ENCODE assay signal across 10 cellular contexts in the genomic region with DNA sequence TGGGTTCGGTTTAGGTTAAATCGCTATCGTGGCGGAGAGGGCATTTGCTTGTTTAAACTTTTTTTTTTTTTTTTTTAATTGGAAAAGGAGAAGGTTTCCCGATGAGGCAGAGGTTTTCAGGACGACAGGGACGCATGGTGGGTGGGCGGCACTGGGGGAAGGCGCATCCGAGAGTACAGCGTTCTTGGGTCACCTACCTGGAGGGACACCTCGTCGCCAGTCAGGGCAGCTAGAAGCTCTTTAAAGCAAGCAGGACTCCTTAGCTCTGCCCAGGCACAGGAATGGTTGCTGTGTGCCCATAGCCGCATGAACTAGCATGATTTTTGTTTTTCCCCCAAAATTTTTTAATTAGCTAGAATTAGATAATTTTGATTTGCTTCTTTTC. TPM values are rescaled to one million over a fixed set of nuclear protein-coding genes. Genes with fewer than 3 reads are reported as not detected.
DNase-seq lines count a peak whose midpoint lies in the region; ATAC-seq and TF ChIP-seq lines count a peak whose summit lies in the region.
"Had no signal": no experiment of that assay in that cellular context is flagged by ENCODE, and none has a peak within 500 bp of the region (broad histone marks: within the 10 kb centered on the region; RNA-seq: fewer than 3 reads in every experiment).

No MANE protein-coding gene starts in this region.

- H3K4me3 ChIP-seq in mucosa of descending colon (peak overlapping the region; percentile 75), tibial artery (peak overlapping the region; percentile 86 to 95)

- intact Hi-C loops in activated naive CD4-positive, alpha-beta T cell treated with anti-CD3 and anti-CD28 coated beads for 36 hours (cut with micrococcal nuclease) = loop anchor here (5.0 kb wide), 1 partner anchor 93 kb away; no protein-coding TSS in a partner anchor
- intact Hi-C loops in mucosa of descending colon (cut with DNase I, micrococcal nuclease) = loop anchor here (5.0 to 10.0 kb wide), 3 partner anchors 316 to 408 kb away; no protein-coding TSS in a partner anchor
- intact Hi-C loops in tibial artery (cut with DNase I; ENCODE audit: low total_unique reads) = loop anchor here (5.0 kb wide), 2 partner anchors 43 to 158 kb away; no protein-coding TSS in a partner anchor

- peak overlapping the region; percentile 89 for H3K27ac ChIP-seq in tibial artery
- H3K27ac ChIP-seq: HL-60 had no signal

- H3K4me1 ChIP-seq in mucosa of descending colon (ENCODE audit: low read depth) (peaks cover 64% of the 10 kb centered on the region), tibial artery (peaks cover 6 to 60% (median 51%) of the 10 kb centered on the region in 4 donors)

- H3K9me3 ChIP-seq in mucosa of descending colon (no peaks in the 10 kb centered on the region), tibial artery (no peaks in the 10 kb centered on the region)

- H3K36me3 Mint-ChIP-seq in activated naive CD4-positive, alpha-beta T cell treated with anti-CD3 and anti-CD28 coated beads for 36 hours (ENCODE audit: low read depth) = no peaks in the 10 kb centered on the region
- peaks cover 5% of the 10 kb centered on the region for H3K36me3 Mint-ChIP-seq in central memory CD8-positive, alpha-beta T cell (ENCODE audit: insufficient read depth)

- peak overlapping the region; percentile 72 for H3K4me3 Mint-ChIP-seq in activated naive CD4-positive, alpha-beta T cell treated with anti-CD3 and anti-CD28 coated beads for 36 hours
- peak overlapping the region; percentile 46 for H3K4me3 Mint-ChIP-seq in central memory CD8-positive, alpha-beta T cell

- CTCF ChIA-PET in activated naive CD4-positive, alpha-beta T cell treated with anti-CD3 and anti-CD28 coated beads for 36 hours (lab: Charles Lee) = interaction anchor here (1.0 to 1.1 kb wide), 2 partner anchors 245 to 341 kb away, joined by 3 to 4 read pairs; no protein-coding TSS in a partner anchor

- H3K36me3 ChIP-seq in mucosa of descending colon (ENCODE audit: low read depth) = no peaks in the 10 kb centered on the region
- H3K36me3 ChIP-seq in tibial artery = no peaks in the 10 kb centered on the region

- ATAC-seq in central memory CD8-positive, alpha-beta T cell (replicated peaks; ENCODE audit: extremely low read depth, poor library complexity, severe bottlenecking) = no peak
- ATAC-seq in mucosa of descending colon = no peak
- ATAC-seq in GM18867 (IDR thresholded peaks at IDR 0.05; ENCODE audit: unreplicated experiment) = no peak
- no peak for ATAC-seq in HG03097 (IDR thresholded peaks at IDR 0.05; ENCODE audit: low FRiP score, unreplicated experiment)

- peaks cover 18% of the 10 kb centered on the region for H3K27me3 Mint-ChIP-seq in activated naive CD4-positive, alpha-beta T cell treated with anti-CD3 and anti-CD28 coated beads for 36 hours (ENCODE audit: low read depth)
- peaks cover 78% of the 10 kb centered on the region for H3K27me3 Mint-ChIP-seq in central memory CD8-positive, alpha-beta T cell

- H3K4me1 Mint-ChIP-seq in activated naive CD4-positive, alpha-beta T cell treated with anti-CD3 and anti-CD28 coated beads for 36 hours (ENCODE audit: low read depth) = peaks cover 35% of the 10 kb centered on the region
- H3K4me1 Mint-ChIP-seq in central memory CD8-positive, alpha-beta T cell = peaks cover 7% of the 10 kb centered on the region

- TF ChIP-seq CTCF in mucosa of descending colon (IDR thresholded peaks at IDR 0.05) (no peak), tibial artery (IDR thresholded peaks at IDR 0.05) (no peak)

- H3K27ac Mint-ChIP-seq in activated naive CD4-positive, alpha-beta T cell treated with anti-CD3 and anti-CD28 coated beads for 36 hours = no peak overlapping the region
- no peak overlapping the region for H3K27ac Mint-ChIP-seq in central memory CD8-positive, alpha-beta T cell (ENCODE audit: low read depth)

- no peak for DNase-seq in activated naive CD4-positive, alpha-beta T cell treated with anti-CD3 and anti-CD28 coated beads for 36 hours
- no peak for DNase-seq in activated naive CD4-positive, alpha-beta T cell treated with Interleukin-2 at 50 U/mL for 16 hours
- no peak for DNase-seq in central memory CD8-positive, alpha-beta T cell (ENCODE audit: low spot score in 2 of 2)
- no peak for DNase-seq in mucosa of descending colon
- DNase-seq in tibial artery = no peak
- no peak for DNase-seq in dedifferentiated amniotic fluid mesenchymal stem cell (ENCODE audit: extremely low spot score)
- DNase-seq: COR-L47 had no signal

- no peaks in the 10 kb centered on the region for H3K9me3 Mint-ChIP-seq in activated naive CD4-positive, alpha-beta T cell treated with anti-CD3 and anti-CD28 coated beads for 36 hours
- no peaks in the 10 kb centered on the region for H3K9me3 Mint-ChIP-seq in central memory CD8-positive, alpha-beta T cell

- no peaks in the 10 kb centered on the region for H3K27me3 ChIP-seq in tibial artery

RNA-seq across cellular contexts. Expression of a gene that starts 0.4 kb away (rescaled TPM):
- 10 to 100 TPM; 19.4 to 21.3 TPM for total RNA-seq in activated naive CD4-positive, alpha-beta T cell treated with anti-CD3 and anti-CD28 coated beads for 36 hours
- 10 to 100 TPM; 36.8 to 41.0 (median 37.4) TPM for total RNA-seq in mucosa of descending colon
